Comparison of ENCODE assay signal across 9 cellular contexts in genomic region chr6:42449917-42450313, GRCh38. TPM values are rescaled to one million over a fixed set of nuclear protein-coding genes. Genes with fewer than 3 reads are reported as not detected.
A peak's percentile ranks its signal among the peaks of the same experiment; 100 is the strongest.
DNase-seq lines count a peak whose midpoint lies in the region; ATAC-seq, FAIRE-seq and TF ChIP-seq lines count a peak whose summit lies in the region.
"Had no signal": no experiment of that assay in that cellular context is flagged by ENCODE, and none has a peak within 500 bp of the region (broad histone marks: within the 10 kb centered on the region; RNA-seq: fewer than 3 reads in every experiment).

No MANE protein-coding gene starts in this region.

- H3K4me1 Mint-ChIP-seq in T-helper 2 cell treated with Interferon-gamma antibody and Interleukin-4, amounts not matched to agents 5 μg/mL and 100 μg/mL, for 36 hours (ENCODE audit: low read depth) = peaks cover 49% of the 10 kb centered on the region

- H3K9me3 ChIP-seq in SK-N-SH = no peaks in the 10 kb centered on the region
- no peaks in the 10 kb centered on the region for H3K9me3 ChIP-seq in stomach
- H3K9me3 ChIP-seq in pancreas = no peaks in the 10 kb centered on the region

- H3K36me3 ChIP-seq in SK-N-SH (replicated peaks in 1 of 2; ENCODE audit: control insufficient read depth in 1 of 2, insufficient read depth in 2 of 2, low read length in 1 of 2) = no peaks in the 10 kb centered on the region
- H3K36me3 ChIP-seq in stomach = no peaks in the 10 kb centered on the region
- no peaks in the 10 kb centered on the region for H3K36me3 ChIP-seq in pancreas

- no peak for TF ChIP-seq POLR2A in stomach (IDR thresholded peaks at IDR 0.05)

- H4K20me1 ChIP-seq in SK-N-SH (ENCODE audit: insufficient read depth) = peaks cover 12% of the 10 kb centered on the region; the same call in 1 of the 2 replicates

- H3K27me3 Mint-ChIP-seq in T-helper 2 cell treated with Interferon-gamma antibody and Interleukin-4, amounts not matched to agents 5 μg/mL and 100 μg/mL, for 36 hours (ENCODE audit: low read depth) = peaks cover 12% of the 10 kb centered on the region

- DNase-seq in SK-N-SH = no peak
- DNase-seq in T-helper 2 cell treated with Interferon-gamma antibody and Interleukin-4, amounts not matched to agents 5 μg/mL and 100 μg/mL, for 36 hours (ENCODE audit: low spot score) = no peak
- DNase-seq in foreskin keratinocyte = peak in 1 of 2 donors; percentile 16
- no peak for DNase-seq in stomach
- no peak for DNase-seq in KG1 (lab: John Stamatoyannopoulos, UW)
- no peak for DNase-seq in pancreas

- ATAC-seq in SK-N-SH treated with all-trans-retinoic acid at 6 μM for 48 hours = no peak
- ATAC-seq in foreskin keratinocyte = no peak
- ATAC-seq in pancreas = no peak
- ATAC-seq in GM18907 (IDR thresholded peaks at IDR 0.05; ENCODE audit: unreplicated experiment) = no peak

- H3K4me3 ChIP-seq in SK-N-SH (ENCODE audit: low read depth in 2 of 2, low read length in 1 of 2) (peak overlapping the region; percentile 95 to 100), stomach (peak overlapping the region; percentile 85 to 96 (median 91)), pancreas (peak overlapping the region in 1 of 4 donors; percentile 87)

- FAIRE-seq in pancreas (lab: Jason Lieb, UNC) = no peak

- H3K4me1 ChIP-seq in SK-N-SH (ENCODE audit: control insufficient read depth in 1 of 2, insufficient read depth in 2 of 2, low read depth in 1 of 2, low read length in 1 of 2) (peaks cover 8 to 17% of the 10 kb centered on the region in 2 experiments; a peak in 3 of 4 replicates), foreskin keratinocyte (peaks cover 19% of the 10 kb centered on the region), stomach (peaks cover 36 to 58% (median 44%) of the 10 kb centered on the region in 4 donors), pancreas (peaks cover 0 to 6% (median 4%) of the 10 kb centered on the region in 3 donors)

- peaks cover 30% of the 10 kb centered on the region for H3K36me3 Mint-ChIP-seq in T-helper 2 cell treated with Interferon-gamma antibody and Interleukin-4, amounts not matched to agents 5 μg/mL and 100 μg/mL, for 36 hours (ENCODE audit: low read depth)

- H3K79me2 ChIP-seq in SK-N-SH (ENCODE audit: insufficient read depth) = peaks cover 68% of the 10 kb centered on the region

- H3K27ac ChIP-seq in SK-N-SH (ENCODE audit: low read depth in 2 of 2, low read length in 1 of 2) (peak overlapping the region in 1 of 2 experiments; percentile 11; a peak in 1 of 4 replicates), foreskin keratinocyte (peak overlapping the region; percentile 39), stomach (peak overlapping the region; percentile 67 to 96 (median 92)), pancreas (peak overlapping the region in 1 of 4 donors; percentile 19)
- H3K27ac ChIP-seq: SJSA1 had no signal

- peak overlapping the region; percentile 93 for H3K4me3 Mint-ChIP-seq in T-helper 2 cell treated with Interferon-gamma antibody and Interleukin-4, amounts not matched to agents 5 μg/mL and 100 μg/mL, for 36 hours

- peaks cover 17% of the 10 kb centered on the region for H3F3A ChIP-seq in SK-N-SH (replicated peaks; ENCODE audit: insufficient read depth)

- intact Hi-C loops in stomach (cut with DNase I; ENCODE audit: low total_unique reads) = no loop called here
- intact Hi-C loops in pancreas (cut with DNase I) = no loop called here

- no peak for TF ChIP-seq RAD21 in SK-N-SH (IDR thresholded peaks at IDR 0.05; ENCODE audit: low read length)

- H3K4me2 ChIP-seq in SK-N-SH = peak overlapping the region; percentile 99

- POLR2A ChIA-PET in SK-N-SH (lab: Yijun Ruan, JAX) = no interaction called here

- no peaks in the 10 kb centered on the region for H3K27me3 ChIP-seq in SK-N-SH (ENCODE audit: insufficient read depth)
- peaks cover 7% of the 10 kb centered on the region for H3K27me3 ChIP-seq in foreskin keratinocyte
- H3K27me3 ChIP-seq in stomach = no peaks in the 10 kb centered on the region
- H3K27me3 ChIP-seq in pancreas = no peaks in the 10 kb centered on the region
- H3K27me3 ChIP-seq: SJSA1 had no signal

- no peak for TF ChIP-seq EP300 in SK-N-SH (IDR thresholded peaks at IDR 0.05; ENCODE audit: borderline replicate concordance in 1 of 2, low read depth in 1 of 2, low read length in 1 of 2)
- TF ChIP-seq EP300 in stomach (IDR thresholded peaks at IDR 0.05) = no peak

- 91% methylated on average over 4 of the region's 4 CpGs for WGBS in SK-N-SH (ENCODE audit: low lambda C conversion rate)
- WGBS in stomach, 5 donors = 8 to 30% (median 23%) methylated on average over 4 of the region's 4 CpGs
- 44 to 53% methylated on average over 4 of the region's 4 CpGs for WGBS in pancreas, 2 donors

- H3K9me3 Mint-ChIP-seq in T-helper 2 cell treated with Interferon-gamma antibody and Interleukin-4, amounts not matched to agents 5 μg/mL and 100 μg/mL, for 36 hours = no peaks in the 10 kb centered on the region

- H3K9ac ChIP-seq in SK-N-SH = no peak overlapping the region

- H2AFZ ChIP-seq in SK-N-SH (ENCODE audit: low read depth) = no peak overlapping the region

- TF ChIP-seq CTCF in SK-N-SH (IDR thresholded peaks at IDR 0.05) = no peak
- no peak for TF ChIP-seq CTCF in foreskin keratinocyte (conservative IDR thresholded peaks at IDR 0.05)
- TF ChIP-seq CTCF in stomach (IDR thresholded peaks at IDR 0.05) = no peak
- TF ChIP-seq CTCF in pancreas (IDR thresholded peaks at IDR 0.05) = no peak

- no peaks in the 10 kb centered on the region for H3K9me2 ChIP-seq in SK-N-SH

- CTCF ChIA-PET in SK-N-SH (lab: Yijun Ruan, JAX) = no interaction called here

- peak overlapping the region; percentile 56 for H3K27ac Mint-ChIP-seq in T-helper 2 cell treated with Interferon-gamma antibody and Interleukin-4, amounts not matched to agents 5 μg/mL and 100 μg/mL, for 36 hours

TF ChIP-seq in SK-N-SH, 30 proteins besides CTCF, POLR2A, EP300 and RAD21:
- no peak for TF ChIP-seq JUND (IDR thresholded peaks at IDR 0.05)
- no peak for TF ChIP-seq MEF2A (IDR thresholded peaks at IDR 0.05; ENCODE audit: borderline replicate concordance, low read depth)
- TF ChIP-seq FOSL2 (IDR thresholded peaks at IDR 0.05; ENCODE audit: borderline replicate concordance, low read depth) = no peak
- TF ChIP-seq FOXJ3 (CRISPR knock-in tag; IDR thresholded peaks at IDR 0.05) = no peak
- no peak for TF ChIP-seq CHD2 (IDR thresholded peaks at IDR 0.05; ENCODE audit: low read length, partially characterized antibody)
- TF ChIP-seq MXI1 (IDR thresholded peaks at IDR 0.05; ENCODE audit: low read depth, low read length) = no peak
- TF ChIP-seq RXRA (IDR thresholded peaks at IDR 0.05; ENCODE audit: borderline replicate concordance, low read depth) = no peak

TF ChIP-seq in SK-N-SH treated with all-trans-retinoic acid at 6 μM for 48 hours, 23 proteins besides CTCF, POLR2A, EP300 and RAD21:
- no peak for TF ChIP-seq ZC3H10 (CRISPR knock-in tag; IDR thresholded peaks at IDR 0.05)
- TF ChIP-seq BACH2 (CRISPR knock-in tag; IDR thresholded peaks at IDR 0.05; ENCODE audit: borderline replicate concordance) = no peak
- TF ChIP-seq ZFP30 (CRISPR knock-in tag; IDR thresholded peaks at IDR 0.05) = no peak
- TF ChIP-seq, protein P1, sequence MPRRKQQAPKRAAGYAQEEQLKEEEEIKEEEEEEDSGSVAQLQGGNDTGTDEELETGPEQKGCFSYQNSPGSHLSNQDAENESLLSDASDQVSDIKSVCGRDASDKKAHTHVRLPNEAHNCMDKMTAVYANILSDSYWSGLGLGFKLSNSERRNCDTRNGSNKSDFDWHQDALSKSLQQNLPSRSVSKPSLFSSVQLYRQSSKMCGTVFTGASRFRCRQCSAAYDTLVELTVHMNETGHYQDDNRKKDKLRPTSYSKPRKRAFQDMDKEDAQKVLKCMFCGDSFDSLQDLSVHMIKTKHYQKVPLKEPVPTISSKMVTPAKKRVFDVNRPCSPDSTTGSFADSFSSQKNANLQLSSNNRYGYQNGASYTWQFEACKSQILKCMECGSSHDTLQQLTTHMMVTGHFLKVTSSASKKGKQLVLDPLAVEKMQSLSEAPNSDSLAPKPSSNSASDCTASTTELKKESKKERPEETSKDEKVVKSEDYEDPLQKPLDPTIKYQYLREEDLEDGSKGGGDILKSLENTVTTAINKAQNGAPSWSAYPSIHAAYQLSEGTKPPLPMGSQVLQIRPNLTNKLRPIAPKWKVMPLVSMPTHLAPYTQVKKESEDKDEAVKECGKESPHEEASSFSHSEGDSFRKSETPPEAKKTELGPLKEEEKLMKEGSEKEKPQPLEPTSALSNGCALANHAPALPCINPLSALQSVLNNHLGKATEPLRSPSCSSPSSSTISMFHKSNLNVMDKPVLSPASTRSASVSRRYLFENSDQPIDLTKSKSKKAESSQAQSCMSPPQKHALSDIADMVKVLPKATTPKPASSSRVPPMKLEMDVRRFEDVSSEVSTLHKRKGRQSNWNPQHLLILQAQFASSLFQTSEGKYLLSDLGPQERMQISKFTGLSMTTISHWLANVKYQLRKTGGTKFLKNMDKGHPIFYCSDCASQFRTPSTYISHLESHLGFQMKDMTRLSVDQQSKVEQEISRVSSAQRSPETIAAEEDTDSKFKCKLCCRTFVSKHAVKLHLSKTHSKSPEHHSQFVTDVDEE (CRISPR knock-in tag; IDR thresholded peaks at IDR 0.05) = no peak
- TF ChIP-seq PATZ1 (CRISPR knock-in tag; IDR thresholded peaks at IDR 0.05; ENCODE audit: borderline replicate concordance) = no peak

RNA-seq across cellular contexts. Expression of gene TRERF1, which starts 1.8 kb away (rescaled TPM):
- polyA plus RNA-seq in SK-N-SH (2012; rRNA removed) (3.2 and 3.6 TPM in 2 replicates), foreskin keratinocyte (2.8 and 3.5 TPM in 2 replicates), stomach (1 to 10 TPM; 2.1 to 4.1 (median 2.1) TPM), pancreas (1 to 10 TPM; 1.3 to 2.3 TPM)
- 2.3 and 2.9 TPM in 2 replicates for polyA plus RNA-seq in SK-N-SH (2012; cell fraction: cytosol; rRNA removed)
- 9.6 and 12.0 TPM in 2 replicates for polyA plus RNA-seq in SK-N-SH (2012; cell fraction: nucleus; rRNA removed)
- total RNA-seq in foreskin keratinocyte (10.4 and 10.9 TPM in 2 replicates), stomach (1 to 10 TPM; 4.1 to 8.1 (median 5.9) TPM), pancreas (1 to 10 TPM in 5 of 6 donors, under 1 TPM in 1; 0.94 to 2.5 (median 1.5) TPM)
